In genomic region chr6:157982580-157983438, GRCh38 we compare ENCODE assay signal across 8 cellular contexts. TPM values are rescaled to one million over a fixed set of nuclear protein-coding genes. Genes with fewer than 3 reads are reported as not detected.
DNase-seq lines count a peak whose midpoint lies in the region; ATAC-seq, FAIRE-seq and TF ChIP-seq lines count a peak whose summit lies in the region.

No MANE protein-coding gene starts in this region.

- H3K27me3 ChIP-seq in PC-3 (ENCODE audit: low read length) (no peaks in the 10 kb centered on the region), colonic mucosa (no peaks in the 10 kb centered on the region), aorta (ENCODE audit: control insufficient read depth in 1 of 2, insufficient read depth in 2 of 2, low read length in 1 of 2) (no peaks in the 10 kb centered on the region)

- POLR2A ChIA-PET in PC-3 (lab: Charles Lee; ENCODE audit: unreplicated experiment), result no interaction called here

- peak overlapping the region; percentile 19 for H3K27ac ChIP-seq in PC-3 (ENCODE audit: low read length)
- H3K27ac ChIP-seq in colonic mucosa, result peak overlapping the region; percentile 73
- no peak overlapping the region for H3K27ac ChIP-seq in aorta (ENCODE audit: low read depth in 1 of 2, low read length in 2 of 2)

- no peaks in the 10 kb centered on the region for H3K27me3 Mint-ChIP-seq in mesothelial cell of epicardium (ENCODE audit: low read depth)

- H3K36me3 Mint-ChIP-seq in mesothelial cell of epicardium, result no peaks in the 10 kb centered on the region

- H3K27ac Mint-ChIP-seq in mesothelial cell of epicardium, result peak overlapping the region; percentile 91

- DNase-seq in PC-3, result peak; percentile 66
- peak; percentile 62 for DNase-seq in colonic mucosa
- DNase-seq in mesothelial cell of epicardium (ENCODE audit: low spot score in 2 of 2, unreplicated experiment in 2 of 2), result no peak
- DNase-seq in aorta, result no peak
- no peak for DNase-seq in GM12891 (ENCODE audit: insufficient read length, low spot score)

- peak overlapping the region; percentile 60 for H3K4me3 ChIP-seq in GM12875 (ENCODE audit: low read depth, low read length)
- peak overlapping the region; percentile 94 for H3K4me3 ChIP-seq in PC-3 (ENCODE audit: low read length)
- H3K4me3 ChIP-seq in colonic mucosa, result peak overlapping the region; percentile 71
- H3K4me3 ChIP-seq in aorta (ENCODE audit: low read length in 2 of 2), result peak overlapping the region; percentile 93 to 95

- H3K9me3 Mint-ChIP-seq in mesothelial cell of epicardium, result no peaks in the 10 kb centered on the region

- H3K9me3 ChIP-seq in PC-3 (ENCODE audit: low read length) (no peaks in the 10 kb centered on the region), colonic mucosa (no peaks in the 10 kb centered on the region), aorta (ENCODE audit: control insufficient read depth, low read length) (no peaks in the 10 kb centered on the region)

- H3K9ac ChIP-seq in PC-3 (ENCODE audit: low read length) (peak overlapping the region; percentile 92), colonic mucosa (ENCODE audit: low read depth in 2 of 2, low read length in 2 of 2) (peak overlapping the region in 1 of 2 donors; percentile 68)

- TSS peak; percentile 45 for BruUV-seq in PC-3 (replicated peaks; lab: Mats Ljungman, UMichigan)

- 0 out of 2 replicates have a peak, but pooled peaks cover 6% of the 10 kb centered on the region for H4K20me1 ChIP-seq in PC-3 (ENCODE audit: low read length)

- peak overlapping the region; percentile 89 for H3K4me2 ChIP-seq in PC-3 (ENCODE audit: low read length)

- peaks cover 38% of the 10 kb centered on the region for H3K4me1 Mint-ChIP-seq in mesothelial cell of epicardium

- ATAC-seq in PC-3 (peak; percentile 25), aorta (ENCODE audit: low FRiP score) (no peak), HG02610 (IDR thresholded peaks at IDR 0.05; ENCODE audit: unreplicated experiment) (no peak), GM21825 (IDR thresholded peaks at IDR 0.05; ENCODE audit: unreplicated experiment) (no peak)

- peak overlapping the region; percentile 81 for H3K4me3 Mint-ChIP-seq in mesothelial cell of epicardium

- FAIRE-seq in GM12891 (lab: Jason Lieb, UNC), result no peak

- peaks cover 61% of the 10 kb centered on the region for H3K79me2 ChIP-seq in PC-3 (ENCODE audit: low read length)

- no peak for TF ChIP-seq POLR2A in GM12891 (IDR thresholded peaks at IDR 0.05; ENCODE audit: low read depth, low read length)

- H3F3A ChIP-seq in PC-3 (ENCODE audit: low read length, unreplicated experiment), result peaks cover 4% of the 10 kb centered on the region

- intact Hi-C loops in PC-3 (cut with micrococcal nuclease), result loop anchor here (1.0 to 5.0 kb wide), 2 partner anchors 59 to 86 kb away; no protein-coding TSS in a partner anchor
- intact Hi-C loops in colonic mucosa (cut with DNase I), result loop anchor here (5.0 kb wide), 1 partner anchor 89 kb away; no protein-coding TSS in a partner anchor
- intact Hi-C loops in aorta (cut with DNase I), result loop anchor here (2.0 to 5.0 kb wide), 3 partner anchors 16 to 88 kb away; no protein-coding TSS in a partner anchor

- H3K9me2 ChIP-seq in PC-3 (replicated peaks; ENCODE audit: low read length), result no peaks in the 10 kb centered on the region

- H3K36me3 ChIP-seq in PC-3 (ENCODE audit: low read depth, low read length), result no peaks in the 10 kb centered on the region
- no peaks in the 10 kb centered on the region for H3K36me3 ChIP-seq in colonic mucosa
- no peaks in the 10 kb centered on the region for H3K36me3 ChIP-seq in aorta (ENCODE audit: control insufficient read depth in 1 of 2, insufficient read depth in 2 of 2, low read length in 1 of 2)

- H3K4me1 ChIP-seq in PC-3 (ENCODE audit: insufficient read depth, low read length) (peaks cover 35% of the 10 kb centered on the region), colonic mucosa (no peaks in the 10 kb centered on the region), aorta (ENCODE audit: control insufficient read depth in 1 of 2, insufficient read depth in 2 of 2, low read length in 2 of 2) (no peaks in the 10 kb centered on the region)

- TF ChIP-seq CTCF in GM12875 (IDR thresholded peaks at IDR 0.05; ENCODE audit: borderline replicate concordance, insufficient read depth, low read depth, low read length) (peak; percentile 27; the same call in 1 of the 2 replicates), PC-3 (conservative IDR thresholded peaks at IDR 0.05; ENCODE audit: low read depth, low read length) (peak; percentile 52), colonic mucosa (IDR thresholded peaks at IDR 0.05) (peak; percentile 25), mesothelial cell of epicardium (IDR thresholded peaks at IDR 0.05; ENCODE audit: unreplicated experiment) (no peak)

- 20 to 21% methylated on average over 16 of the region's 16 CpGs for WGBS in aorta, 2 donors

- CTCF ChIA-PET in PC-3 (lab: Charles Lee), result interaction anchor here (0.9 to 1.3 kb wide), 2 partner anchors 87 to 89 kb away, joined by 3 read pairs; no protein-coding TSS in a partner anchor

- H2AFZ ChIP-seq in PC-3 (ENCODE audit: low read length), result peak overlapping the region; percentile 82

TF ChIP-seq in GM12891, 5 proteins besides CTCF, POLR2A, EP300 and RAD21:
- TF ChIP-seq SPI1 (IDR thresholded peaks at IDR 0.05; ENCODE audit: low read depth, low read length) (no peak), TAF1 (IDR thresholded peaks at IDR 0.05; ENCODE audit: low read depth, low read length) (no peak), PAX5 (IDR thresholded peaks at IDR 0.05; ENCODE audit: insufficient read depth, low read length, severe bottlenecking) (no peak), POLR2AphosphoS5 (IDR thresholded peaks at IDR 0.05; ENCODE audit: low read depth, low read length) (no peak), POU2F2 (IDR thresholded peaks at IDR 0.05; ENCODE audit: low read depth, low read length) (no peak)
TF ChIP-seq in GM12891: peak in this region for 0.

RNA-seq across cellular contexts. Expression of gene SYNJ2, which starts 1.1 kb away (rescaled TPM):
- total RNA-seq in PC-3 (2014; rRNA removed) (21.5 and 24.9 TPM in 2 replicates), colonic mucosa (10 to 100 TPM; 46.0 to 53.5 TPM), mesothelial cell of epicardium (39.6 to 42.7 TPM (median 41.0 TPM) in 3 replicates), aorta (10 to 100 TPM; 26.8 to 38.7 TPM)
- 10 to 100 TPM in 1 of 2 donors, 1 to 10 TPM in 1; 8.6 to 17.9 TPM for polyA plus RNA-seq in aorta
- 0.65 TPM for polyA plus RNA-seq in GM12891 (2012; ENCODE audit: low read depth, missing spikeins)

Comparison
In these comparisons a context has a peak if more than half of its experiments do, and no peak if none do; other contexts are left out.
1. DNase-seq: peak in PC-3 (single experiment) and colonic mucosa (single experiment); none in mesothelial cell of epicardium (0 of 2), aorta (0 of 2) and GM12891 (single experiment).
2. H3K27ac ChIP-seq: peak in PC-3 (single experiment) and colonic mucosa (single experiment); none in aorta (0 of 2).
3. Peak in every context shown above with its lines, with median percentiles within 50 percentile points of each other: H3K4me3 ChIP-seq.